ENCODE assay signal across 8 cellular contexts in genomic region chr4:102620697-102621497, GRCh38.
DNase-seq lines count a peak whose midpoint lies in the region; ATAC-seq, FAIRE-seq and TF ChIP-seq lines count a peak whose summit lies in the region.

No MANE protein-coding gene starts in this region.

- H3K9me3 ChIP-seq in gastroesophageal sphincter = no peaks in the 10 kb centered on the region
- H3K9me3 ChIP-seq in ovary = no peaks in the 10 kb centered on the region

- H3K27ac Mint-ChIP-seq in activated CD4-positive, alpha-beta T cell treated with anti-CD3 and anti-CD28 coated beads, Interleukin-2, amount 10 ng/mL, durations not matched to agents 7 days and 5 days = peak overlapping the region; percentile 4
- no peak overlapping the region for H3K27ac Mint-ChIP-seq in WTC11

- peaks cover 73% of the 10 kb centered on the region for H3K4me1 Mint-ChIP-seq in activated CD4-positive, alpha-beta T cell treated with anti-CD3 and anti-CD28 coated beads, Interleukin-2, amount 10 ng/mL, durations not matched to agents 7 days and 5 days
- peaks cover 38% of the 10 kb centered on the region for H3K4me1 Mint-ChIP-seq in WTC11

- no peak overlapping the region for H3K4me3 Mint-ChIP-seq in activated CD4-positive, alpha-beta T cell treated with anti-CD3 and anti-CD28 coated beads, Interleukin-2, amount 10 ng/mL, durations not matched to agents 7 days and 5 days
- H3K4me3 Mint-ChIP-seq in WTC11 = no peak overlapping the region

- H3K27me3 ChIP-seq in gastroesophageal sphincter = no peaks in the 10 kb centered on the region
- no peaks in the 10 kb centered on the region for H3K27me3 ChIP-seq in ovary

- POLR2A ChIA-PET in activated CD4-positive, alpha-beta T cell treated with anti-CD3 and anti-CD28 coated beads, Interleukin-2, amount 10 ng/mL, durations not matched to agents 7 days and 5 days (lab: Charles Lee) = interaction anchor here (0.6 kb wide), 1 partner anchor 399 kb away, joined by 3 read pairs; no protein-coding TSS in a partner anchor
- POLR2A ChIA-PET in WTC11 (lab: Charles Lee) = no interaction called here

- H3K9me3 Mint-ChIP-seq in activated CD4-positive, alpha-beta T cell treated with anti-CD3 and anti-CD28 coated beads, Interleukin-2, amount 10 ng/mL, durations not matched to agents 7 days and 5 days = peaks cover 4% of the 10 kb centered on the region
- no peaks in the 10 kb centered on the region for H3K9me3 Mint-ChIP-seq in WTC11

- TF ChIP-seq POLR2A in H54 (IDR thresholded peaks at IDR 0.05; ENCODE audit: low read depth, low read length) = no peak
- no peak for TF ChIP-seq POLR2A in gastroesophageal sphincter (IDR thresholded peaks at IDR 0.05)
- TF ChIP-seq POLR2A in ovary (IDR thresholded peaks at IDR 0.05) = no peak

- no peak overlapping the region for H3K4me3 ChIP-seq in gastroesophageal sphincter
- no peak overlapping the region for H3K4me3 ChIP-seq in ovary

- H3K36me3 ChIP-seq in gastroesophageal sphincter (peaks cover 0 to 16% of the 10 kb centered on the region in 2 donors), ovary (no peaks in the 10 kb centered on the region)

- DNase-seq in activated CD4-positive, alpha-beta T cell treated with anti-CD3 and anti-CD28 coated beads, Interleukin-2, amount 10 ng/mL, durations not matched to agents 7 days and 5 days = no peak
- no peak for DNase-seq in activated CD4-positive, alpha-beta T cell treated with anti-CD3 and anti-CD28 coated beads for 4 hours
- DNase-seq in H54 (ENCODE audit: insufficient read length, low spot score) (peak; percentile 45), NCI-H128 (lab: John Stamatoyannopoulos, UW; ENCODE audit: unreplicated experiment) (peak; percentile 1), WTC11 (ENCODE audit: low spot score) (no peak), ovary (no peak)
- no peak for DNase-seq in stimulated activated CD4-positive, alpha-beta T cell treated with anti-CD3 and anti-CD28 coated beads, Interleukin-12 subunit alpha, Interleukin-12 subunit beta, amount 100 ng/mL, for 4 hours

- H3K27ac ChIP-seq in gastroesophageal sphincter (peak overlapping the region in 1 of 4 donors; percentile 14), ovary (no peak overlapping the region)

- intact Hi-C loops in ovary (cut with DNase I) = loop anchor here (10.0 kb wide), 5 partner anchors 166 to 484 kb away; partner anchors contain the start of genes SLC9B1 (in 3 of the 4) and BDH2 (in 2 of the 4)

- no peak for TF ChIP-seq EP300 in gastroesophageal sphincter (IDR thresholded peaks at IDR 0.05)
- no peak for TF ChIP-seq EP300 in ovary (IDR thresholded peaks at IDR 0.05)

- TF ChIP-seq CTCF in WTC11 (IDR thresholded peaks at IDR 0.05) = no peak
- TF ChIP-seq CTCF in gastroesophageal sphincter (IDR thresholded peaks at IDR 0.05) = peak; percentile 36 to 66 (median 64)
- peak in 2 of 3 donors; percentile 26 to 50 for TF ChIP-seq CTCF in ovary (IDR thresholded peaks at IDR 0.05)

- no peaks in the 10 kb centered on the region for H3K27me3 Mint-ChIP-seq in activated CD4-positive, alpha-beta T cell treated with anti-CD3 and anti-CD28 coated beads, Interleukin-2, amount 10 ng/mL, durations not matched to agents 7 days and 5 days
- no peaks in the 10 kb centered on the region for H3K27me3 Mint-ChIP-seq in WTC11 (ENCODE audit: low read depth)

- no peak for FAIRE-seq in H54 (lab: Jason Lieb, UNC)

- 50 to 71% methylated on average over 8 of the region's 8 CpGs for WGBS in gastroesophageal sphincter (ENCODE audit: low coverage in 1 of 2), 2 donors
- 76 to 79% (median 76%) methylated on average over 8 of the region's 8 CpGs for WGBS in ovary, 3 donors

- ATAC-seq in WTC11 (peak; percentile 49), gastroesophageal sphincter (peak; percentile 84)

- H3K4me1 ChIP-seq in gastroesophageal sphincter (peaks cover 0 to 12% (median 0%) of the 10 kb centered on the region in 3 donors), ovary (ENCODE audit: insufficient read depth) (no peaks in the 10 kb centered on the region)

- H3K36me3 Mint-ChIP-seq in activated CD4-positive, alpha-beta T cell treated with anti-CD3 and anti-CD28 coated beads, Interleukin-2, amount 10 ng/mL, durations not matched to agents 7 days and 5 days (ENCODE audit: low read depth) = peaks cover 23% of the 10 kb centered on the region
- H3K36me3 Mint-ChIP-seq in WTC11 = no peaks in the 10 kb centered on the region

- CTCF ChIA-PET in activated CD4-positive, alpha-beta T cell treated with anti-CD3 and anti-CD28 coated beads, Interleukin-2, amount 10 ng/mL, durations not matched to agents 7 days and 5 days (lab: Charles Lee) = interaction anchor here (0.9 to 1.5 kb wide), 5 partner anchors 9 to 190 kb away, joined by 3 to 7 read pairs (median 4); no protein-coding TSS in a partner anchor
- CTCF ChIA-PET in WTC11 (lab: Charles Lee) = interaction anchor here (0.8 to 1.3 kb wide), 10 partner anchors 14 to 468 kb away, joined by 3 to 9 read pairs (median 4); partner anchors contain the start of gene UBE2D3

TF ChIP-seq in WTC11, 78 proteins besides CTCF, POLR2A, EP300 and RAD21:
- no peak for TF ChIP-seq E2F5 (CRISPR knock-in tag; IDR thresholded peaks at IDR 0.05)
- TF ChIP-seq ZNF219 (CRISPR knock-in tag; IDR thresholded peaks at IDR 0.05; ENCODE audit: borderline replicate concordance) = no peak
- no peak for TF ChIP-seq JAZF1 (CRISPR knock-in tag; IDR thresholded peaks at IDR 0.05)
- TF ChIP-seq ZSCAN18 (CRISPR knock-in tag; IDR thresholded peaks at IDR 0.05) = no peak
- no peak for TF ChIP-seq CDX4 (CRISPR knock-in tag; IDR thresholded peaks at IDR 0.05; ENCODE audit: borderline replicate concordance)
- no peak for TF ChIP-seq ATF2 (CRISPR knock-in tag; IDR thresholded peaks at IDR 0.05; ENCODE audit: borderline replicate concordance, low read depth)
- TF ChIP-seq ZBTB43 (CRISPR knock-in tag; IDR thresholded peaks at IDR 0.05) = no peak
- TF ChIP-seq E2F1 (CRISPR knock-in tag; IDR thresholded peaks at IDR 0.05) = no peak
- no peak for TF ChIP-seq EMX1 (CRISPR knock-in tag; IDR thresholded peaks at IDR 0.05)
- no peak for TF ChIP-seq GTF2I (CRISPR knock-in tag; conservative IDR thresholded peaks at IDR 0.05)
- TF ChIP-seq TCF7 (CRISPR knock-in tag; IDR thresholded peaks at IDR 0.05; ENCODE audit: low read depth) = no peak

Comparison
In these comparisons a context has a peak if more than half of its experiments do, and no peak if none do; other contexts are left out.
1. DNase-seq: peak in H54 (single experiment) and NCI-H128 (single experiment); none in activated CD4-positive, alpha-beta T cell treated with anti-CD3 and anti-CD28 coated beads, Interleukin-2, amount 10 ng/mL, durations not matched to agents 7 days and 5 days (single experiment), activated CD4-positive, alpha-beta T cell treated with anti-CD3 and anti-CD28 coated beads for 4 hours (0 of 2), WTC11 (single experiment), ovary (0 of 5) and stimulated activated CD4-positive, alpha-beta T cell treated with anti-CD3 and anti-CD28 coated beads, Interleukin-12 subunit alpha, Interleukin-12 subunit beta, amount 100 ng/mL, for 4 hours (single experiment).